ENCODE assay signal across 1 cellular context in the genomic region with DNA sequence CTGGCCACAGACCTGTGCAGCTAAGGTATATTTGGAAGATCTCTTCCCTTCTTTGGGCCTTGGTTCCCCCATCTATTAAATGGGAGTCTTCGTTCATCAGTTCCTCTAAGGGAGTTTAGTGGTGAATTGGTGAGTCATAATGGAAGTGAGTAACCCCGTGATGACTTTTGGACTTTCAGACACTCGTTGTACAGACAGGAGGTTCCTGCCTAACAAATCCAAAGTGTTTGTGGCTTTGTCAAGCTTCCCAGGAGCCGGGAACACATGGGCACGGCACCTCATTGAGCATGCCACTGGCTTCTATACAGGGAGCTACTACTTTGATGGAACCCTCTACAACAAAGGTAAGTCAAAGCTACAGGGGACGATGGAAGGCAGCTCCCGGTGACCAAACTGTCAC.
A peak's percentile ranks its signal among the peaks of the same experiment; 100 is the strongest.
TF ChIP-seq lines count a peak whose summit lies in the region.

No MANE protein-coding gene starts in this region.

TF ChIP-seq in GM12878, 131 proteins besides CTCF, POLR2A, EP300 and RAD21 (continued from another document and continues in another):
- TF ChIP-seq, protein P1, sequence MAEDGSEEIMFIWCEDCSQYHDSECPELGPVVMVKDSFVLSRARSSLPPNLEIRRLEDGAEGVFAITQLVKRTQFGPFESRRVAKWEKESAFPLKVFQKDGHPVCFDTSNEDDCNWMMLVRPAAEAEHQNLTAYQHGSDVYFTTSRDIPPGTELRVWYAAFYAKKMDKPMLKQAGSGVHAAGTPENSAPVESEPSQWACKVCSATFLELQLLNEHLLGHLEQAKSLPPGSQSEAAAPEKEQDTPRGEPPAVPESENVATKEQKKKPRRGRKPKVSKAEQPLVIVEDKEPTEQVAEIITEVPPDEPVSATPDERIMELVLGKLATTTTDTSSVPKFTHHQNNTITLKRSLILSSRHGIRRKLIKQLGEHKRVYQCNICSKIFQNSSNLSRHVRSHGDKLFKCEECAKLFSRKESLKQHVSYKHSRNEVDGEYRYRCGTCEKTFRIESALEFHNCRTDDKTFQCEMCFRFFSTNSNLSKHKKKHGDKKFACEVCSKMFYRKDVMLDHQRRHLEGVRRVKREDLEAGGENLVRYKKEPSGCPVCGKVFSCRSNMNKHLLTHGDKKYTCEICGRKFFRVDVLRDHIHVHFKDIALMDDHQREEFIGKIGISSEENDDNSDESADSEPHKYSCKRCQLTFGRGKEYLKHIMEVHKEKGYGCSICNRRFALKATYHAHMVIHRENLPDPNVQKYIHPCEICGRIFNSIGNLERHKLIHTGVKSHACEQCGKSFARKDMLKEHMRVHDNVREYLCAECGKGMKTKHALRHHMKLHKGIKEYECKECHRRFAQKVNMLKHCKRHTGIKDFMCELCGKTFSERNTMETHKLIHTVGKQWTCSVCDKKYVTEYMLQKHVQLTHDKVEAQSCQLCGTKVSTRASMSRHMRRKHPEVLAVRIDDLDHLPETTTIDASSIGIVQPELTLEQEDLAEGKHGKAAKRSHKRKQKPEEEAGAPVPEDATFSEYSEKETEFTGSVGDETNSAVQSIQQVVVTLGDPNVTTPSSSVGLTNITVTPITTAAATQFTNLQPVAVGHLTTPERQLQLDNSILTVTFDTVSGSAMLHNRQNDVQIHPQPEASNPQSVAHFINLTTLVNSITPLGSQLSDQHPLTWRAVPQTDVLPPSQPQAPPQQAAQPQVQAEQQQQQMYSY (CRISPR knock-in tag; IDR thresholded peaks at IDR 0.05): no peak
- TF ChIP-seq MYB (IDR thresholded peaks at IDR 0.05; ENCODE audit: borderline replicate concordance, low read depth, low read length): no peak
- no peak for TF ChIP-seq SREBF2 (IDR thresholded peaks at IDR 0.05; ENCODE audit: low read length)
- TF ChIP-seq BMI1 (IDR thresholded peaks at IDR 0.05; ENCODE audit: borderline replicate concordance): no peak
- TF ChIP-seq ZNF622 (IDR thresholded peaks at IDR 0.05): no peak
- no peak for TF ChIP-seq STAT3 (IDR thresholded peaks at IDR 0.05; ENCODE audit: low read depth, low read length)
- TF ChIP-seq SIN3A (IDR thresholded peaks at IDR 0.05; ENCODE audit: low read depth, low read length): no peak
- TF ChIP-seq RELA (IDR thresholded peaks at IDR 0.05; ENCODE audit: borderline replicate concordance, partially characterized antibody): no peak
- no peak for TF ChIP-seq FOXK2 (IDR thresholded peaks at IDR 0.05)
- TF ChIP-seq TAF1 (IDR thresholded peaks at IDR 0.05; ENCODE audit: borderline replicate concordance, low read depth, low read length): no peak
- TF ChIP-seq, protein P2, sequence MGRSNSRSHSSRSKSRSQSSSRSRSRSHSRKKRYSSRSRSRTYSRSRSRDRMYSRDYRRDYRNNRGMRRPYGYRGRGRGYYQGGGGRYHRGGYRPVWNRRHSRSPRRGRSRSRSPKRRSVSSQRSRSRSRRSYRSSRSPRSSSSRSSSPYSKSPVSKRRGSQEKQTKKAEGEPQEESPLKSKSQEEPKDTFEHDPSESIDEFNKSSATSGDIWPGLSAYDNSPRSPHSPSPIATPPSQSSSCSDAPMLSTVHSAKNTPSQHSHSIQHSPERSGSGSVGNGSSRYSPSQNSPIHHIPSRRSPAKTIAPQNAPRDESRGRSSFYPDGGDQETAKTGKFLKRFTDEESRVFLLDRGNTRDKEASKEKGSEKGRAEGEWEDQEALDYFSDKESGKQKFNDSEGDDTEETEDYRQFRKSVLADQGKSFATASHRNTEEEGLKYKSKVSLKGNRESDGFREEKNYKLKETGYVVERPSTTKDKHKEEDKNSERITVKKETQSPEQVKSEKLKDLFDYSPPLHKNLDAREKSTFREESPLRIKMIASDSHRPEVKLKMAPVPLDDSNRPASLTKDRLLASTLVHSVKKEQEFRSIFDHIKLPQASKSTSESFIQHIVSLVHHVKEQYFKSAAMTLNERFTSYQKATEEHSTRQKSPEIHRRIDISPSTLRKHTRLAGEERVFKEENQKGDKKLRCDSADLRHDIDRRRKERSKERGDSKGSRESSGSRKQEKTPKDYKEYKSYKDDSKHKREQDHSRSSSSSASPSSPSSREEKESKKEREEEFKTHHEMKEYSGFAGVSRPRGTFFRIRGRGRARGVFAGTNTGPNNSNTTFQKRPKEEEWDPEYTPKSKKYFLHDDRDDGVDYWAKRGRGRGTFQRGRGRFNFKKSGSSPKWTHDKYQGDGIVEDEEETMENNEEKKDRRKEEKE (IDR thresholded peaks at IDR 0.05): no peak
- no peak for TF ChIP-seq TCF3 (IDR thresholded peaks at IDR 0.05; ENCODE audit: borderline replicate concordance, insufficient read depth, low read depth, low read length)
- no peak for TF ChIP-seq ZNF592 (IDR thresholded peaks at IDR 0.05)
- no peak for TF ChIP-seq POU2F2 (IDR thresholded peaks at IDR 0.05; ENCODE audit: borderline replicate concordance, low read depth, low read length)
- TF ChIP-seq GABPA (IDR thresholded peaks at IDR 0.05; ENCODE audit: low read depth): no peak
- TF ChIP-seq NFIC (IDR thresholded peaks at IDR 0.05; ENCODE audit: low read depth, low read length): no peak
- TF ChIP-seq, protein P3, sequence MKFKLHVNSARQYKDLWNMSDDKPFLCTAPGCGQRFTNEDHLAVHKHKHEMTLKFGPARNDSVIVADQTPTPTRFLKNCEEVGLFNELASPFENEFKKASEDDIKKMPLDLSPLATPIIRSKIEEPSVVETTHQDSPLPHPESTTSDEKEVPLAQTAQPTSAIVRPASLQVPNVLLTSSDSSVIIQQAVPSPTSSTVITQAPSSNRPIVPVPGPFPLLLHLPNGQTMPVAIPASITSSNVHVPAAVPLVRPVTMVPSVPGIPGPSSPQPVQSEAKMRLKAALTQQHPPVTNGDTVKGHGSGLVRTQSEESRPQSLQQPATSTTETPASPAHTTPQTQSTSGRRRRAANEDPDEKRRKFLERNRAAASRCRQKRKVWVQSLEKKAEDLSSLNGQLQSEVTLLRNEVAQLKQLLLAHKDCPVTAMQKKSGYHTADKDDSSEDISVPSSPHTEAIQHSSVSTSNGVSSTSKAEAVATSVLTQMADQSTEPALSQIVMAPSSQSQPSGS (IDR thresholded peaks at IDR 0.05; ENCODE audit: low read length): no peak
- 0 out of 2 replicates have a peak, but pooled peaks have one; percentile 21 for TF ChIP-seq ATF7 (IDR thresholded peaks at IDR 0.05; ENCODE audit: low read depth)
- TF ChIP-seq IKZF2 (IDR thresholded peaks at IDR 0.05): peak; percentile 77 to 87
- no peak for TF ChIP-seq SMC3 (IDR thresholded peaks at IDR 0.05; ENCODE audit: borderline replicate concordance, low read length)
- TF ChIP-seq RAD51 (IDR thresholded peaks at IDR 0.05): no peak
- TF ChIP-seq RUNX3 (IDR thresholded peaks at IDR 0.05; ENCODE audit: low read length): peak; percentile 72
- TF ChIP-seq, protein P4, sequence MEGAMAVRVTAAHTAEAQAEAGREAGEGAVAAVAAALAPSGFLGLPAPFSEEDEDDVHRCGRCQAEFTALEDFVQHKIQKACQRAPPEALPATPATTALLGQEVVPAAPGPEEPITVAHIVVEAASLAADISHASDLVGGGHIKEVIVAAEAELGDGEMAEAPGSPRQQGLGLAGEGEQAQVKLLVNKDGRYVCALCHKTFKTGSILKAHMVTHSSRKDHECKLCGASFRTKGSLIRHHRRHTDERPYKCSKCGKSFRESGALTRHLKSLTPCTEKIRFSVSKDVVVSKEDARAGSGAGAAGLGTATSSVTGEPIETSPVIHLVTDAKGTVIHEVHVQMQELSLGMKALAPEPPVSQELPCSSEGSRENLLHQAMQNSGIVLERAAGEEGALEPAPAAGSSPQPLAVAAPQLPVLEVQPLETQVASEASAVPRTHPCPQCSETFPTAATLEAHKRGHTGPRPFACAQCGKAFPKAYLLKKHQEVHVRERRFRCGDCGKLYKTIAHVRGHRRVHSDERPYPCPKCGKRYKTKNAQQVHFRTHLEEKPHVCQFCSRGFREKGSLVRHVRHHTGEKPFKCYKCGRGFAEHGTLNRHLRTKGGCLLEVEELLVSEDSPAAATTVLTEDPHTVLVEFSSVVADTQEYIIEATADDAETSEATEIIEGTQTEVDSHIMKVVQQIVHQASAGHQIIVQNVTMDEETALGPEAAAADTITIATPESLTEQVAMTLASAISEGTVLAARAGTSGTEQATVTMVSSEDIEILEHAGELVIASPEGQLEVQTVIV (IDR thresholded peaks at IDR 0.05; ENCODE audit: borderline replicate concordance, partially characterized antibody): no peak
- TF ChIP-seq CUX1 (IDR thresholded peaks at IDR 0.05; ENCODE audit: insufficient replicate concordance, low read depth, low read length): no peak
- no peak for TF ChIP-seq CHD2 (IDR thresholded peaks at IDR 0.05; ENCODE audit: borderline replicate concordance, low read depth, low read length)
- TF ChIP-seq JUNB (IDR thresholded peaks at IDR 0.05): peak; percentile 81
- TF ChIP-seq NRF1 (conservative IDR thresholded peaks at IDR 0.05; ENCODE audit: low read depth, low read length): no peak
- TF ChIP-seq KDM1A (IDR thresholded peaks at IDR 0.05; ENCODE audit: borderline replicate concordance): no peak
- TF ChIP-seq SRF (IDR thresholded peaks at IDR 0.05; ENCODE audit: low read depth in 2 of 2, low read length in 2 of 2): no peak
- no peak for TF ChIP-seq SMARCA5 (IDR thresholded peaks at IDR 0.05)
- no peak for TF ChIP-seq SKIL (IDR thresholded peaks at IDR 0.05; ENCODE audit: low read depth, poor library complexity, severe bottlenecking)
- no peak for TF ChIP-seq MTA3 (IDR thresholded peaks at IDR 0.05; ENCODE audit: borderline replicate concordance, low read length)
